Comparison of ENCODE assay signal across 4 cellular contexts in the genomic region with DNA sequence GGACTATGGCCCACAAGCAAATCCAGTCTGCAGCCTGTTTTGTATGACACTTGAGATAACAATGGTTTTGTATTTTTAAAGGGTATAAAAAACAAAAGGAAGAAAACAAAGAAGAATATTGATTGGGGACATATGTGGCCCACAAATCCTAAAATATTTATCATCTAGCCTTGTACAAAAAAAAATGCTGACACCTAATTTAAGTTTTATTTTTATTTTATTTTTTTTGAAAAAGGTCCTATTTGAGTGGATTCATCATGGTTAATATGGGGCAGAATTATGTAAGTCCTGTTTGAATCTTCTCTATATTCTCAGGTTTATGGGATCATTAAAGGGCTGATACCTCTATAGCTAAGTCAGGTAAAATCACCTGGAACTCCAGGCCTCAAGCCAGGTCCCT.
TF ChIP-seq lines count a peak whose summit lies in the region.

No MANE protein-coding gene starts in this region.

TF ChIP-seq in HepG2, 621 proteins besides CTCF, POLR2A, EP300 and RAD21 (continues in another document):
- TF ChIP-seq, protein P1, sequence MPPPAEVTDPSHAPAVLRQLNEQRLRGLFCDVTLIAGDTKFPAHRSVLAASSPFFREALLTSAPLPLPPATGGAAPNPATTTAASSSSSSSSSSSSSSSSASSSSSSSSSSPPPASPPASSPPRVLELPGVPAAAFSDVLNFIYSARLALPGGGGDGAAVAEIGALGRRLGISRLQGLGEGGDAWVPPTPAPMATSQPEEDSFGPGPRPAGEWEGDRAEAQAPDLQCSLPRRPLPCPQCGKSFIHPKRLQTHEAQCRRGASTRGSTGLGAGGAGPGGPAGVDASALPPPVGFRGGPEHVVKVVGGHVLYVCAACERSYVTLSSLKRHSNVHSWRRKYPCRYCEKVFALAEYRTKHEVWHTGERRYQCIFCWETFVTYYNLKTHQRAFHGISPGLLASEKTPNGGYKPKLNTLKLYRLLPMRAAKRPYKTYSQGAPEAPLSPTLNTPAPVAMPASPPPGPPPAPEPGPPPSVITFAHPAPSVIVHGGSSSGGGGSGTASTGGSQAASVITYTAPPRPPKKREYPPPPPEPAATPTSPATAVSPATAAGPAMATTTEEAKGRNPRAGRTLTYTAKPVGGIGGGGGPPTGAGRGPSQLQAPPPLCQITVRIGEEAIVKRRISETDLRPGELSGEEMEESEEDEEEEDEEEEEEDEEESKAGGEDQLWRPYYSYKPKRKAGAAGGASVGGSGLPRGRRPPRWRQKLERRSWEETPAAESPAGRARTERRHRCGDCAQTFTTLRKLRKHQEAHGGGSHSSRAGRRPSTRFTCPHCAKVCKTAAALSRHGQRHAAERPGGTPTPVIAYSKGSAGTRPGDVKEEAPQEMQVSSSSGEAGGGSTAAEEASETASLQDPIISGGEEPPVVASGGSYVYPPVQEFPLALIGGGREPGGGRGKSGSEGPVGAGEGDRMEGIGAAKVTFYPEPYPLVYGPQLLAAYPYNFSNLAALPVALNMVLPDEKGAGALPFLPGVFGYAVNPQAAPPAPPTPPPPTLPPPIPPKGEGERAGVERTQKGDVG (CRISPR knock-in tag; IDR thresholded peaks at IDR 0.05; ENCODE audit: borderline replicate concordance): no peak
- TF ChIP-seq WIZ (CRISPR knock-in tag; IDR thresholded peaks at IDR 0.05): no peak
- TF ChIP-seq MAFF (IDR thresholded peaks at IDR 0.05; ENCODE audit: low read depth, low read length): peak; percentile 54
- peak; percentile 35 to 82 for TF ChIP-seq MAFK (conservative IDR thresholded peaks at IDR 0.05 in 1 of 2, IDR thresholded peaks at IDR 0.05 in 1 of 2; ENCODE audit: low read length in 2 of 2)
- no peak for TF ChIP-seq ZNF792 (CRISPR knock-in tag; IDR thresholded peaks at IDR 0.05)

TF ChIP-seq in IMR-90, 13 proteins besides CTCF, POLR2A, EP300 and RAD21:
- TF ChIP-seq RCOR1 (IDR thresholded peaks at IDR 0.05; ENCODE audit: insufficient replicate concordance, low read length): no peak
- peak; percentile 46 for TF ChIP-seq MAFK (IDR thresholded peaks at IDR 0.05; ENCODE audit: low read depth, low read length)
- TF ChIP-seq SMC3 (IDR thresholded peaks at IDR 0.05; ENCODE audit: low read depth, low read length): no peak

TF ChIP-seq in H1, 55 proteins besides CTCF, POLR2A, EP300 and RAD21:
- TF ChIP-seq TAF1 (IDR thresholded peaks at IDR 0.05; ENCODE audit: low read depth, low read length) (no peak), FOSL1 (IDR thresholded peaks at IDR 0.05; ENCODE audit: insufficient read depth, low read depth, low read length) (no peak), CREB1 (IDR thresholded peaks at IDR 0.05) (no peak), POU5F1 (IDR thresholded peaks at IDR 0.05; ENCODE audit: low read depth, low read length) (no peak), KDM1A (IDR thresholded peaks at IDR 0.05; ENCODE audit: borderline replicate concordance, low read length) (no peak)
- TF ChIP-seq, protein P2, sequence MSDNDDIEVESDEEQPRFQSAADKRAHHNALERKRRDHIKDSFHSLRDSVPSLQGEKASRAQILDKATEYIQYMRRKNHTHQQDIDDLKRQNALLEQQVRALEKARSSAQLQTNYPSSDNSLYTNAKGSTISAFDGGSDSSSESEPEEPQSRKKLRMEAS (IDR thresholded peaks at IDR 0.05): no peak
TF ChIP-seq in H1: peak in this region for 0.

TF ChIP-seq in WTC11, 78 proteins besides CTCF, POLR2A, EP300 and RAD21:
- TF ChIP-seq PRRX2 (CRISPR knock-in tag; IDR thresholded peaks at IDR 0.05): no peak
- TF ChIP-seq, protein P3, sequence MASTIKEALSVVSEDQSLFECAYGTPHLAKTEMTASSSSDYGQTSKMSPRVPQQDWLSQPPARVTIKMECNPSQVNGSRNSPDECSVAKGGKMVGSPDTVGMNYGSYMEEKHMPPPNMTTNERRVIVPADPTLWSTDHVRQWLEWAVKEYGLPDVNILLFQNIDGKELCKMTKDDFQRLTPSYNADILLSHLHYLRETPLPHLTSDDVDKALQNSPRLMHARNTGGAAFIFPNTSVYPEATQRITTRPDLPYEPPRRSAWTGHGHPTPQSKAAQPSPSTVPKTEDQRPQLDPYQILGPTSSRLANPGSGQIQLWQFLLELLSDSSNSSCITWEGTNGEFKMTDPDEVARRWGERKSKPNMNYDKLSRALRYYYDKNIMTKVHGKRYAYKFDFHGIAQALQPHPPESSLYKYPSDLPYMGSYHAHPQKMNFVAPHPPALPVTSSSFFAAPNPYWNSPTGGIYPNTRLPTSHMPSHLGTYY (CRISPR knock-in tag; IDR thresholded peaks at IDR 0.05): no peak
- TF ChIP-seq, protein P4, sequence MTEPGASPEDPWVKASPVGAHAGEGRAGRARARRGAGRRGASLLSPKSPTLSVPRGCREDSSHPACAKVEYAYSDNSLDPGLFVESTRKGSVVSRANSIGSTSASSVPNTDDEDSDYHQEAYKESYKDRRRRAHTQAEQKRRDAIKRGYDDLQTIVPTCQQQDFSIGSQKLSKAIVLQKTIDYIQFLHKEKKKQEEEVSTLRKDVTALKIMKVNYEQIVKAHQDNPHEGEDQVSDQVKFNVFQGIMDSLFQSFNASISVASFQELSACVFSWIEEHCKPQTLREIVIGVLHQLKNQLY (CRISPR knock-in tag; IDR thresholded peaks at IDR 0.05): no peak
- TF ChIP-seq ZNF396 (CRISPR knock-in tag; IDR thresholded peaks at IDR 0.05; ENCODE audit: borderline replicate concordance): no peak
- no peak for TF ChIP-seq IRF2 (CRISPR knock-in tag; IDR thresholded peaks at IDR 0.05; ENCODE audit: borderline replicate concordance, low read depth)
- TF ChIP-seq ATF1 (CRISPR knock-in tag; IDR thresholded peaks at IDR 0.05): no peak
- TF ChIP-seq, protein P5, sequence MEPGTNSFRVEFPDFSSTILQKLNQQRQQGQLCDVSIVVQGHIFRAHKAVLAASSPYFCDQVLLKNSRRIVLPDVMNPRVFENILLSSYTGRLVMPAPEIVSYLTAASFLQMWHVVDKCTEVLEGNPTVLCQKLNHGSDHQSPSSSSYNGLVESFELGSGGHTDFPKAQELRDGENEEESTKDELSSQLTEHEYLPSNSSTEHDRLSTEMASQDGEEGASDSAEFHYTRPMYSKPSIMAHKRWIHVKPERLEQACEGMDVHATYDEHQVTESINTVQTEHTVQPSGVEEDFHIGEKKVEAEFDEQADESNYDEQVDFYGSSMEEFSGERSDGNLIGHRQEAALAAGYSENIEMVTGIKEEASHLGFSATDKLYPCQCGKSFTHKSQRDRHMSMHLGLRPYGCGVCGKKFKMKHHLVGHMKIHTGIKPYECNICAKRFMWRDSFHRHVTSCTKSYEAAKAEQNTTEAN (CRISPR knock-in tag; IDR thresholded peaks at IDR 0.05): no peak
- no peak for TF ChIP-seq ZNF219 (CRISPR knock-in tag; IDR thresholded peaks at IDR 0.05; ENCODE audit: borderline replicate concordance)
- TF ChIP-seq MYBL2 (CRISPR knock-in tag; IDR thresholded peaks at IDR 0.05): no peak
- TF ChIP-seq, protein P6, sequence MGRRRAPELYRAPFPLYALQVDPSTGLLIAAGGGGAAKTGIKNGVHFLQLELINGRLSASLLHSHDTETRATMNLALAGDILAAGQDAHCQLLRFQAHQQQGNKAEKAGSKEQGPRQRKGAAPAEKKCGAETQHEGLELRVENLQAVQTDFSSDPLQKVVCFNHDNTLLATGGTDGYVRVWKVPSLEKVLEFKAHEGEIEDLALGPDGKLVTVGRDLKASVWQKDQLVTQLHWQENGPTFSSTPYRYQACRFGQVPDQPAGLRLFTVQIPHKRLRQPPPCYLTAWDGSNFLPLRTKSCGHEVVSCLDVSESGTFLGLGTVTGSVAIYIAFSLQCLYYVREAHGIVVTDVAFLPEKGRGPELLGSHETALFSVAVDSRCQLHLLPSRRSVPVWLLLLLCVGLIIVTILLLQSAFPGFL (CRISPR knock-in tag; IDR thresholded peaks at IDR 0.05; ENCODE audit: borderline replicate concordance): no peak
- TF ChIP-seq ZNF416 (CRISPR knock-in tag; IDR thresholded peaks at IDR 0.05): no peak
- no peak for TF ChIP-seq ZNF138 (CRISPR knock-in tag; conservative IDR thresholded peaks at IDR 0.05)
- TF ChIP-seq, protein P7, sequence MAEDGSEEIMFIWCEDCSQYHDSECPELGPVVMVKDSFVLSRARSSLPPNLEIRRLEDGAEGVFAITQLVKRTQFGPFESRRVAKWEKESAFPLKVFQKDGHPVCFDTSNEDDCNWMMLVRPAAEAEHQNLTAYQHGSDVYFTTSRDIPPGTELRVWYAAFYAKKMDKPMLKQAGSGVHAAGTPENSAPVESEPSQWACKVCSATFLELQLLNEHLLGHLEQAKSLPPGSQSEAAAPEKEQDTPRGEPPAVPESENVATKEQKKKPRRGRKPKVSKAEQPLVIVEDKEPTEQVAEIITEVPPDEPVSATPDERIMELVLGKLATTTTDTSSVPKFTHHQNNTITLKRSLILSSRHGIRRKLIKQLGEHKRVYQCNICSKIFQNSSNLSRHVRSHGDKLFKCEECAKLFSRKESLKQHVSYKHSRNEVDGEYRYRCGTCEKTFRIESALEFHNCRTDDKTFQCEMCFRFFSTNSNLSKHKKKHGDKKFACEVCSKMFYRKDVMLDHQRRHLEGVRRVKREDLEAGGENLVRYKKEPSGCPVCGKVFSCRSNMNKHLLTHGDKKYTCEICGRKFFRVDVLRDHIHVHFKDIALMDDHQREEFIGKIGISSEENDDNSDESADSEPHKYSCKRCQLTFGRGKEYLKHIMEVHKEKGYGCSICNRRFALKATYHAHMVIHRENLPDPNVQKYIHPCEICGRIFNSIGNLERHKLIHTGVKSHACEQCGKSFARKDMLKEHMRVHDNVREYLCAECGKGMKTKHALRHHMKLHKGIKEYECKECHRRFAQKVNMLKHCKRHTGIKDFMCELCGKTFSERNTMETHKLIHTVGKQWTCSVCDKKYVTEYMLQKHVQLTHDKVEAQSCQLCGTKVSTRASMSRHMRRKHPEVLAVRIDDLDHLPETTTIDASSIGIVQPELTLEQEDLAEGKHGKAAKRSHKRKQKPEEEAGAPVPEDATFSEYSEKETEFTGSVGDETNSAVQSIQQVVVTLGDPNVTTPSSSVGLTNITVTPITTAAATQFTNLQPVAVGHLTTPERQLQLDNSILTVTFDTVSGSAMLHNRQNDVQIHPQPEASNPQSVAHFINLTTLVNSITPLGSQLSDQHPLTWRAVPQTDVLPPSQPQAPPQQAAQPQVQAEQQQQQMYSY (CRISPR knock-in tag; IDR thresholded peaks at IDR 0.05): no peak
- TF ChIP-seq, protein P8, sequence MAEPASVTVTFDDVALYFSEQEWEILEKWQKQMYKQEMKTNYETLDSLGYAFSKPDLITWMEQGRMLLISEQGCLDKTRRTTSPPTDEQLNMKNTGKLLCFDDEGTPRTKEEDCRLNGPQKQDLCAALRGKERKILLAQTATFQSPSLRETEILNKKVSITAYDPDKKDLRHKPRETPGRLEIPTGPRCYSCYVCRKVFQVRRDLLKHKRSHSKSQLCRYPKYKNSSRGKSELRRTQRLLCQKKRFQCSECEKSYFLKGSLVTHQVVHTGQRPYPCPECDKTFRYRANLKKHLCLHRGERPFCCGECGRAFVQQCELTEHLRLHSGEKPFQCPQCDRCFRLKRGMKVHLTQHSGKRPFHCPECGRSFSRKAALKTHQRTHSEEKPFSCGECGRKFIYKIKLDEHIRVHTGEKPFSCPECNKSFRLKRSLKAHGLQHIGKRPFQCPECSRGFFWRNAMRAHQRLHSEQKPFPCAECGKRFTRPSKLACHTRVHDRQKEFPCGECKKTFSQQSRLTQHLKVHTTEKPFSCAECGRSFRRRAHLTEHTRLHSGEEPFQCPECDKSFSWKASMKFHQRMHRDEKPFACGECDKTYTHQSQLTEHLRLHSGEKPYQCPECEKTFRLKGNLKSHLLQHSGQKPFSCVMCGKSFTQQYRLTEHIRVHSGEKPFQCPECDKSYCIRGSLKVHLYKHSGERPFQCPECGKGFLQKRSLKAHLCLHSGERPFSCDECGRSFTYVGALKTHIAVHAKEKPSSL (CRISPR knock-in tag; conservative IDR thresholded peaks at IDR 0.05): no peak
